8 cellular contexts compared by ENCODE assay signal in the genomic region with DNA sequence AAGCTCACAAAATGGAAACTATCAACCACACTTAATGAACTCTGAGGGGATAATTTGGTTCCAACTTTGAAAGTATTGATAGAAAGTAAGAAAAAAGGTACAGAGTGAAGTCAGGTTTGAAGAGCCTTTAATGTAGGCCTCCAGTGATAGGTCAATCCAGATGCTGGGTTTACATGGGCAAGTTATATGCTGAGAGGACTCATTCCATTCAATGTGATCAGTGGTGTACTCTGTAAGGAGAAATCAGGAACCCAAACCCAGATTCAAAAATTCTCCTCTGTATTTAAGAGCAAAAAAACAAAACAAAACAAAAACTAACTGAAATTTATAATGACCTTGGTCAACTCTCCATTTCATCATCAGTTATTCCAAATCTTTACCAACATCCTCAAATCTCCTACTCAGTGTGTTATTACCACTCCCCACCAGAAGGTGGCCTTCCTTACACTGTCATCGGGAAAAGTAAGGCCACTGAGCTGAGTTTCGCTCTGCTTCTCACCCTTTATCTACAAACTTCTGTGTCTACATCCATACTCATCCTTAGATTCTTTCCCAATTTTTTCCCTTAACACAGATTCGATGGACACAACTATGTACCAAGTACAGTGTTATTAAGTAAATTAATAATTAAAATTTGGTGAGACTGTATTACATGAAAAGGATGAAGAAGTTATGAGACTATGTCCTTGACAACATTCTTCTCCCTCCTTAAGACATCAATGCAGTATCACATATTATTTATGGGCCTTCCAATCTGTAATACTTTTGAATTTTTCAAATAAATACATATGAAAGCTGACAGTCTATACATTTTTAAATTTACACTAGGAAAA.
A peak's percentile ranks its signal among the peaks of the same experiment; 100 is the strongest.
DNase-seq lines count a peak whose midpoint lies in the region; ATAC-seq and TF ChIP-seq lines count a peak whose summit lies in the region.

No MANE protein-coding gene starts in this region.

- peak; percentile 67 for ATAC-seq in GM19467 (IDR thresholded peaks at IDR 0.05; ENCODE audit: unreplicated experiment)
- ATAC-seq in foreskin keratinocyte: peak; percentile 73

- no peaks in the 10 kb centered on the region for H3K4me1 ChIP-seq in foreskin keratinocyte

- peak; percentile 82 for TF ChIP-seq CTCF in foreskin keratinocyte (conservative IDR thresholded peaks at IDR 0.05)

- no peak overlapping the region for H3K27ac ChIP-seq in foreskin keratinocyte

- H3K27me3 ChIP-seq in foreskin keratinocyte: no peaks in the 10 kb centered on the region

- DNase-seq in DMS114 treated with DMSO at 0.1 percent for 48 hours (lab: John Stamatoyannopoulos, UW; ENCODE audit: unreplicated experiment) (peak; percentile 26), HS-5 (ENCODE audit: low read depth) (peak; percentile 22), NOMO-1 treated with DMSO at 0.1 percent for 48 hours (lab: John Stamatoyannopoulos, UW; ENCODE audit: unreplicated experiment) (peak; percentile 37), activated T-helper 1 cell treated with Interleukin-2 at 50 U/mL for 16 hours (ENCODE audit: low read depth) (peak; percentile 5), foreskin keratinocyte (peak in 1 of 2 donors; percentile 51), nucleus accumbens (lab: John Stamatoyannopoulos, UW) (peak in 37 of 56 donors; percentile 2 to 79 (median 29)), ecto neural progenitor cell (ENCODE audit: low spot score) (no peak)
